ENCODE assay signal across 8 cellular contexts in genomic region chr2:64019975-64020281, GRCh38. TPM values are rescaled to one million over a fixed set of nuclear protein-coding genes. Genes with fewer than 3 reads are reported as not detected.
DNase-seq lines count a peak whose midpoint lies in the region; ATAC-seq and TF ChIP-seq lines count a peak whose summit lies in the region.

No MANE protein-coding gene starts in this region.

- no peak for TF ChIP-seq CTCF in NB4 (IDR thresholded peaks at IDR 0.05; ENCODE audit: low read depth, low read length)

- H3K27me3 Mint-ChIP-seq in CD8-positive, alpha-beta memory T cell, result no peaks in the 10 kb centered on the region

- H3K4me1 Mint-ChIP-seq in CD8-positive, alpha-beta memory T cell, result peaks cover 39 to 52% (median 50%) of the 10 kb centered on the region in 3 donors

- no peak overlapping the region for H2BK120ac ChIP-seq in neuronal stem cell (ENCODE audit: low read depth, low read length)

- no peak overlapping the region for H2BK12ac ChIP-seq in neuronal stem cell (ENCODE audit: low read length)

- H3K14ac ChIP-seq in neuronal stem cell (ENCODE audit: low read length), result no peak overlapping the region

- H3K4me2 ChIP-seq in neuronal stem cell (ENCODE audit: insufficient read depth, low read length, poor library complexity, severe bottlenecking), result no peak overlapping the region

- POLR2A ChIA-PET in CD8-positive, alpha-beta memory T cell (lab: Charles Lee), result interaction anchor here (0.8 to 1.0 kb wide), 2 partner anchors 16 to 143 kb away, joined by 3 to 5 read pairs; no protein-coding TSS in a partner anchor

- DNase-seq in CD8-positive, alpha-beta memory T cell, result no peak
- no peak for DNase-seq in NB4 (ENCODE audit: low read depth)
- no peak for DNase-seq in neuronal stem cell (ENCODE audit: low spot score)
- no peak for DNase-seq in HT-29 (ENCODE audit: low spot score)
- no peak for DNase-seq in foreskin melanocyte
- DNase-seq in NCI-H187 treated with DMSO at 0.1 percent for 48 hours (lab: John Stamatoyannopoulos, UW), result no peak

- peaks cover 0 to 12% (median 0%) of the 10 kb centered on the region in 3 donors for H3K36me3 Mint-ChIP-seq in CD8-positive, alpha-beta memory T cell

- TF ChIP-seq POLR2A in NB4 (IDR thresholded peaks at IDR 0.05; ENCODE audit: extremely low read depth, insufficient read length), result no peak

- no peak overlapping the region for H3K4ac ChIP-seq in neuronal stem cell (ENCODE audit: low read length)

- peak overlapping the region; percentile 88 for H2AFZ ChIP-seq in neuronal stem cell (ENCODE audit: low read length)

- peak overlapping the region; percentile 70 for H3K27ac ChIP-seq in CD8-positive, alpha-beta memory T cell (ENCODE audit: low read depth, low read length)
- peak overlapping the region; percentile 80 for H3K27ac ChIP-seq in duodenal mucosa (ENCODE audit: low read depth, low read length)
- H3K27ac ChIP-seq in neuronal stem cell (replicated peaks; ENCODE audit: low read length), result peak overlapping the region; percentile 97

- peaks cover 6% of the 10 kb centered on the region for H3K79me1 ChIP-seq in neuronal stem cell (ENCODE audit: low read depth, low read length)

- H3K18ac ChIP-seq in neuronal stem cell (ENCODE audit: low read length), result no peak overlapping the region

- peak overlapping the region; percentile 86 to 98 (median 96) for H3K27ac Mint-ChIP-seq in CD8-positive, alpha-beta memory T cell

- H3K4me3 ChIP-seq in CD8-positive, alpha-beta memory T cell (ENCODE audit: low read length), result peak overlapping the region; percentile 44
- H3K4me3 ChIP-seq in NB4 (ENCODE audit: low read depth, low read length) (peak overlapping the region; percentile 41), duodenal mucosa (ENCODE audit: low read depth in 1 of 2, low read length in 2 of 2) (peak overlapping the region; percentile 78 to 90), neuronal stem cell (ENCODE audit: low read length in 2 of 2) (peak overlapping the region in 1 of 2 donors; percentile 84)

- no peaks in the 10 kb centered on the region for H3K9me3 ChIP-seq in CD8-positive, alpha-beta memory T cell (ENCODE audit: low read length)
- H3K9me3 ChIP-seq in duodenal mucosa (ENCODE audit: control insufficient read depth in 1 of 2, low read length in 2 of 2) (no peaks in the 10 kb centered on the region), neuronal stem cell (replicated peaks in 1 of 2; ENCODE audit: control insufficient read depth in 2 of 2, insufficient read depth in 1 of 2, low read depth in 1 of 2, low read length in 2 of 2) (no peaks in the 10 kb centered on the region)

- CTCF ChIA-PET in CD8-positive, alpha-beta memory T cell (lab: Charles Lee), result no interaction called here

- H3K36me3 ChIP-seq in CD8-positive, alpha-beta memory T cell (ENCODE audit: insufficient read depth, low read length), result no peaks in the 10 kb centered on the region
- no peaks in the 10 kb centered on the region for H3K36me3 ChIP-seq in duodenal mucosa (ENCODE audit: control insufficient read depth in 1 of 2, insufficient read depth in 2 of 2, low read length in 2 of 2)
- no peaks in the 10 kb centered on the region for H3K36me3 ChIP-seq in neuronal stem cell (replicated peaks in 1 of 2; ENCODE audit: control insufficient read depth in 2 of 2, insufficient read depth in 2 of 2, low read length in 2 of 2)

- no peak overlapping the region for H2AK5ac ChIP-seq in neuronal stem cell (ENCODE audit: low read depth, low read length)

- no peak overlapping the region for H3K23ac ChIP-seq in neuronal stem cell (ENCODE audit: low read depth, low read length, poor library complexity)

- ATAC-seq in HG02973 (IDR thresholded peaks at IDR 0.05; ENCODE audit: unreplicated experiment), result no peak

- H4K91ac ChIP-seq in neuronal stem cell (ENCODE audit: low read depth, low read length, poor library complexity), result no peak overlapping the region

- peaks cover 38% of the 10 kb centered on the region for H3K4me1 ChIP-seq in CD8-positive, alpha-beta memory T cell (ENCODE audit: insufficient read depth, low read length)
- peaks cover 20 to 33% of the 10 kb centered on the region in 2 donors for H3K4me1 ChIP-seq in duodenal mucosa (ENCODE audit: control insufficient read depth in 1 of 2, insufficient read depth in 2 of 2, low read length in 2 of 2)
- peaks cover 3 to 7% of the 10 kb centered on the region in 2 donors for H3K4me1 ChIP-seq in neuronal stem cell (ENCODE audit: control insufficient read depth in 2 of 2, insufficient read depth in 1 of 2, low read depth in 1 of 2, low read length in 2 of 2)

- no peaks in the 10 kb centered on the region for H3K9me3 Mint-ChIP-seq in CD8-positive, alpha-beta memory T cell

- H2BK15ac ChIP-seq in neuronal stem cell (ENCODE audit: low read length), result no peak overlapping the region

- H3K9ac ChIP-seq in duodenal mucosa (ENCODE audit: low read depth in 1 of 2, low read length in 2 of 2) (peak overlapping the region; percentile 67 to 76), neuronal stem cell (ENCODE audit: low read depth, low read length, poor library complexity) (no peak overlapping the region)

- H3K27me3 ChIP-seq in CD8-positive, alpha-beta memory T cell (ENCODE audit: insufficient read depth, low read length, poor library complexity, severe bottlenecking), result no peaks in the 10 kb centered on the region
- H3K27me3 ChIP-seq in duodenal mucosa (ENCODE audit: control insufficient read depth in 1 of 2, insufficient read depth in 2 of 2, low read length in 2 of 2), result no peaks in the 10 kb centered on the region
- H3K27me3 ChIP-seq in neuronal stem cell (ENCODE audit: control insufficient read depth in 3 of 3, insufficient read depth in 3 of 3, low read depth in 1 of 3, low read length in 3 of 3), result no peaks in the 10 kb centered on the region

- H3K4me3 Mint-ChIP-seq in CD8-positive, alpha-beta memory T cell, result peak overlapping the region; percentile 89 to 93 (median 92)

- no peak overlapping the region for H2BK5ac ChIP-seq in neuronal stem cell (ENCODE audit: low read length)

- no peak overlapping the region for H4K8ac ChIP-seq in neuronal stem cell (ENCODE audit: low read depth, low read length)

RNA-seq across cellular contexts. Expression of gene VPS54, which starts 0.7 kb away (rescaled TPM):
- 10 to 100 TPM; 10.7 to 11.3 TPM for total RNA-seq in CD8-positive, alpha-beta memory T cell
- 10.9 TPM for polyA plus RNA-seq in CD8-positive, alpha-beta memory T cell
- 19.8 TPM for polyA plus RNA-seq in neuronal stem cell (2013, experiment 1 of 2)
- 20.0 TPM for polyA plus RNA-seq in neuronal stem cell (2013, experiment 2 of 2)
- 8.5 and 10.6 TPM in 2 replicates for total RNA-seq in HT-29 (2014; rRNA removed; shearing (Covaris generic))
